ENCODE assay signal across 10 cellular contexts in genomic region chr6:12150812-12151432, GRCh38.
DNase-seq lines count a peak whose midpoint lies in the region; ATAC-seq, FAIRE-seq and TF ChIP-seq lines count a peak whose summit lies in the region.
"Had no signal": no experiment of that assay in that cellular context is flagged by ENCODE, and none has a peak within 500 bp of the region (broad histone marks: within the 10 kb centered on the region; RNA-seq: fewer than 3 reads in every experiment).

No MANE protein-coding gene starts in this region.

- no peak overlapping the region for H2AFZ ChIP-seq in K562 (ENCODE audit: low read depth, low read length)

- no peak overlapping the region for H3K4me2 ChIP-seq in K562 (ENCODE audit: insufficient read depth, low read length)

- no peaks in the 10 kb centered on the region for H3K9me3 ChIP-seq in K562 (replicated peaks; ENCODE audit: control insufficient read depth, insufficient read depth, low read depth, low read length)

- H4K20me1 ChIP-seq in K562 (replicated peaks; ENCODE audit: control insufficient read depth, insufficient read depth, low read length) = no peaks in the 10 kb centered on the region

- no peak overlapping the region for H3K9ac ChIP-seq in K562 (ENCODE audit: insufficient read depth in 1 of 2, low read depth in 2 of 2, low read length in 2 of 2)

- TF ChIP-seq RAD21 in K562 (CRISPR knock-in tag; conservative IDR thresholded peaks at IDR 0.05 in 1 of 2, IDR thresholded peaks at IDR 0.05 in 1 of 2) = peak; percentile 18 to 47; a peak in 2 of 4 replicates

- no peaks in the 10 kb centered on the region for H3K79me2 ChIP-seq in K562 (ENCODE audit: control insufficient read depth, insufficient read depth, low read length)

- no peak for TF ChIP-seq EP300 in K562 (IDR thresholded peaks at IDR 0.05; ENCODE audit: low read length)

- TF ChIP-seq CTCF in K562 (IDR thresholded peaks at IDR 0.05 in 2 of 3, conservative IDR thresholded peaks at IDR 0.05 in 1 of 3; ENCODE audit: insufficient read depth in 2 of 3, low read depth in 1 of 3, low read length in 3 of 3) = peak; percentile 52 to 62 (median 59)

- peak; percentile 18 for DNase-seq in DMS 273 (lab: John Stamatoyannopoulos, UW; ENCODE audit: unreplicated experiment)
- no peak for DNase-seq in DMS 273 treated with DMSO at 0.1 percent for 48 hours (lab: John Stamatoyannopoulos, UW)
- DNase-seq in NCI-H460 (ENCODE audit: extremely low read depth, low read depth) = peak; percentile 28
- peak; percentile 25 to 63 (median 46) for DNase-seq in K562 (ENCODE audit: extremely low read depth in 1 of 4, low spot score in 3 of 4)
- DNase-seq in midbrain (lab: John Stamatoyannopoulos, UW) = peak; percentile 47
- DNase-seq in occipital lobe (lab: John Stamatoyannopoulos, UW) = no peak

- peaks cover 37% of the 10 kb centered on the region for H3K36me3 ChIP-seq in K562 (ENCODE audit: control insufficient read depth, insufficient read depth, low read length)

- peak; percentile 77 for ATAC-seq in K562
- ATAC-seq in GM21360 (IDR thresholded peaks at IDR 0.05; ENCODE audit: unreplicated experiment) = no peak
- no peak for ATAC-seq in activated CD4-positive, CD25-positive, alpha-beta regulatory T cell treated with anti-CD3 and anti-CD28 coated beads, Interleukin-2, amount 50 U/mL, for 24 hours

- TF ChIP-seq POLR2A in K562 (conservative IDR thresholded peaks at IDR 0.05) = no peak

- in situ Hi-C loops in K562 (cut with MboI) = no loop called here

- H3K4me1 ChIP-seq in K562 (replicated peaks in 1 of 2; ENCODE audit: control insufficient read depth in 2 of 2, insufficient read depth in 2 of 2, low read length in 2 of 2) = no peaks in the 10 kb centered on the region

- intact Hi-C loops in K562 (cut with micrococcal nuclease) = loop anchor here (10.0 kb wide), 1 partner anchor 454 kb away; no protein-coding TSS in a partner anchor

- FAIRE-seq in K562 (lab: Jason Lieb, UNC) = no peak
- FAIRE-seq: A204.1, TTC549 had no signal

- H3K4me3 ChIP-seq in K562 = no peak overlapping the region

- H3K27me3 ChIP-seq in K562 (ENCODE audit: control insufficient read depth in 2 of 2, insufficient read depth in 2 of 2, low read length in 2 of 2) = no peaks in the 10 kb centered on the region

- CTCF ChIA-PET in K562 (lab: Yijun Ruan, JAX; ENCODE audit: low intra/inter-chr PET ratio) = interaction anchor here (1.2 kb wide), 2 partner anchors 451 to 453 kb away, joined by 3 read pairs; no protein-coding TSS in a partner anchor

- WGBS in K562 (ENCODE audit: insufficient coverage, low coverage, missing lambda C conversion rate) = 76% methylated on average over 7 of the region's 7 CpGs

- H3K27ac ChIP-seq in K562 (ENCODE audit: extremely low read depth, low read depth, low read length) = no peak overlapping the region

- no peaks in the 10 kb centered on the region for H3K9me1 ChIP-seq in K562 (ENCODE audit: control insufficient read depth, insufficient read depth, low read length)

- POLR2A ChIA-PET in K562 (lab: Yijun Ruan, JAX) = no interaction called here

- no TSS peak for BruUV-seq in K562 (replicated peaks; lab: Mats Ljungman, UMichigan)

TF ChIP-seq in K562, 482 proteins besides CTCF, POLR2A, EP300 and RAD21:
- TF ChIP-seq ZBTB7A (IDR thresholded peaks at IDR 0.05; ENCODE audit: borderline replicate concordance, control insufficient read depth, low read depth, low read length) = peak; percentile 90; the same call in 1 of the 2 replicates
- TF ChIP-seq VEZF1 (CRISPR knock-in tag; IDR thresholded peaks at IDR 0.05) = peak; percentile 23; the same call in 1 of the 2 replicates
- no peak for TF ChIP-seq NCOA6 (IDR thresholded peaks at IDR 0.05)
- no peak for TF ChIP-seq TRIM28 (IDR thresholded peaks at IDR 0.05)
- TF ChIP-seq ZBTB33 (CRISPR knock-in tag; IDR thresholded peaks at IDR 0.05) = peak; percentile 32; the same call in 1 of the 2 replicates
- TF ChIP-seq LARP7 (IDR thresholded peaks at IDR 0.05) = no peak
- no peak for TF ChIP-seq FOSL1 (tag; conservative IDR thresholded peaks at IDR 0.05)
- no peak for TF ChIP-seq BDP1 (IDR thresholded peaks at IDR 0.05; ENCODE audit: insufficient read depth, insufficient read length)

Comparison
In these comparisons a context has a peak if more than half of its experiments do, and no peak if none do; other contexts are left out.
1. DNase-seq: peak in DMS 273 (single experiment), NCI-H460 (single experiment), K562 (4 of 4) and midbrain (single experiment); none in DMS 273 treated with DMSO at 0.1 percent for 48 hours (single experiment) and occipital lobe (single experiment).